ENCODE assay signal across 8 cellular contexts in genomic region chr9:109469646-109470358, GRCh38. TPM values are rescaled to one million over a fixed set of nuclear protein-coding genes. Genes with fewer than 3 reads are reported as not detected.
A peak's percentile ranks its signal among the peaks of the same experiment; 100 is the strongest.
DNase-seq lines count a peak whose midpoint lies in the region; ATAC-seq, FAIRE-seq and TF ChIP-seq lines count a peak whose summit lies in the region.

No MANE protein-coding gene starts in this region.

- peak; percentile 89 to 90 for TF ChIP-seq RAD21 in H1 (IDR thresholded peaks at IDR 0.05 in 1 of 2, conservative IDR thresholded peaks at IDR 0.05 in 1 of 2; ENCODE audit: low read depth in 2 of 2, low read length in 2 of 2)

- H2BK120ac ChIP-seq in H1 (replicated peaks; ENCODE audit: low read depth, low read length): no peak overlapping the region

- POLR2A ChIA-PET in H1 (lab: Charles Lee; ENCODE audit: partially characterized antibody): interaction anchor here (0.7 kb wide), 1 partner anchor 11 kb away, joined by 3 read pairs; no protein-coding TSS in a partner anchor

- H2BK20ac ChIP-seq in H1 (ENCODE audit: low read length): no peak overlapping the region

- no peaks in the 10 kb centered on the region for H4K20me1 ChIP-seq in H1 (replicated peaks in 1 of 2; ENCODE audit: control insufficient read depth in 1 of 2, insufficient read depth in 2 of 2, low read length in 2 of 2)

- no peak overlapping the region for H3K27ac Mint-ChIP-seq in mesothelial cell of epicardium

- 47% methylated on average over 13 of the region's 13 CpGs; no CpG with 5 or more reads in 1 of the 2 experiments for WGBS in H1 (ENCODE audit: extremely low coverage in 1 of 2, insufficient coverage in 1 of 2, insufficient read length in 1 of 2, insufficient replicate concordance in 2 of 2, low coverage in 1 of 2, low lambda C conversion rate in 2 of 2, missing lambda C conversion rate in 1 of 2), 2 experiments

- H3K4me3 Mint-ChIP-seq in mesothelial cell of epicardium: no peak overlapping the region

- no peaks in the 10 kb centered on the region for H3K79me2 ChIP-seq in H1 (ENCODE audit: control insufficient read depth in 1 of 2, insufficient read depth in 2 of 2, low read length in 2 of 2)

- no peaks in the 10 kb centered on the region for H3K9me3 ChIP-seq in H1 (ENCODE audit: insufficient read depth in 2 of 2, low read depth in 1 of 2, low read length in 1 of 2)

- CTCF ChIA-PET in H1 (lab: Charles Lee; ENCODE audit: partially characterized antibody): interaction anchor here (0.5 to 8.8 kb wide), 37 partner anchors 11 to 700 kb away, joined by 3 to 236 read pairs (median 5); no protein-coding TSS in a partner anchor

- H3K14ac ChIP-seq in H1 (ENCODE audit: insufficient read length): no peak overlapping the region

- no peaks in the 10 kb centered on the region for H3K9me3 Mint-ChIP-seq in mesothelial cell of epicardium

- TF ChIP-seq CTCF in H1 (IDR thresholded peaks at IDR 0.05; ENCODE audit: control extremely low read depth in 1 of 3, insufficient read depth in 1 of 3, low read depth in 1 of 3, low read length in 3 of 3) (peak; percentile 84 to 95 (median 93)), mesothelial cell of epicardium (IDR thresholded peaks at IDR 0.05; ENCODE audit: unreplicated experiment) (peak; percentile 85)

- no peaks in the 10 kb centered on the region for H3K36me3 ChIP-seq in H1 (ENCODE audit: control insufficient read depth in 2 of 4, insufficient read depth in 4 of 4, low read length in 3 of 4)

- no peak overlapping the region for H4K5ac ChIP-seq in H1 (ENCODE audit: insufficient read length, low read depth, low read length)

- H3K27ac ChIP-seq in H1 (ENCODE audit: low read depth, low read length): no peak overlapping the region

- FAIRE-seq in H1 (lab: Jason Lieb, UNC): peak; percentile 94

- no peak overlapping the region for H2AFZ ChIP-seq in H1 (ENCODE audit: low read length)

- H3K36me3 Mint-ChIP-seq in mesothelial cell of epicardium: no peaks in the 10 kb centered on the region

- H2BK5ac ChIP-seq in H1 (ENCODE audit: low read depth, low read length): no peak overlapping the region

- H3K4ac ChIP-seq in H1 (replicated peaks; ENCODE audit: insufficient read length, low read depth, low read length): no peak overlapping the region

- no peaks in the 10 kb centered on the region for H3K4me1 ChIP-seq in H1 (replicated peaks in 1 of 4; ENCODE audit: control insufficient read depth in 3 of 4, insufficient read depth in 4 of 4, low read length in 3 of 4)

- H4K91ac ChIP-seq in H1 (replicated peaks; ENCODE audit: insufficient read length, low read length): no peak overlapping the region

- no peak overlapping the region for H3K4me2 ChIP-seq in H1 (ENCODE audit: insufficient read depth in 1 of 2, low read depth in 2 of 2, low read length in 2 of 2)

- no peaks in the 10 kb centered on the region for H3K27me3 ChIP-seq in H1 (replicated peaks in 1 of 4; ENCODE audit: control insufficient read depth in 3 of 4, extremely low read depth in 1 of 4, insufficient read depth in 3 of 4, low read length in 3 of 4)

- no peak for TF ChIP-seq EP300 in H1 (IDR thresholded peaks at IDR 0.05; ENCODE audit: borderline replicate concordance in 1 of 2, low read depth in 2 of 2, low read length in 2 of 2)

- H3K79me1 ChIP-seq in H1 (ENCODE audit: low read depth, low read length): no peaks in the 10 kb centered on the region

- H4K8ac ChIP-seq in H1 (ENCODE audit: extremely low read depth, insufficient read depth, low read length): no peak overlapping the region

- H3K9ac ChIP-seq in H1 (replicated peaks in 1 of 4; ENCODE audit: extremely low read depth in 1 of 4, low read depth in 3 of 4, low read length in 3 of 4): no peak overlapping the region

- TF ChIP-seq POLR2A in H1 (IDR thresholded peaks at IDR 0.05; ENCODE audit: control extremely low read depth in 1 of 2, low read depth in 2 of 2, low read length in 2 of 2): no peak

- no peak overlapping the region for H3K4me3 ChIP-seq in H1 (ENCODE audit: extremely low read depth in 1 of 4, insufficient read depth in 2 of 4, low read depth in 3 of 4, low read length in 4 of 4)

- H2AK5ac ChIP-seq in H1 (ENCODE audit: low read depth, low read length): no peak overlapping the region

- DNase-seq in CMK (ENCODE audit: low read depth) (peak; percentile 26), NCI-H526 (lab: John Stamatoyannopoulos, UW) (peak; percentile 45 to 66), H1 (ENCODE audit: low read depth in 1 of 2, low spot score in 2 of 2) (peak; percentile 44 to 76), mesothelial cell of epicardium (ENCODE audit: low spot score in 2 of 2, unreplicated experiment in 2 of 2) (peak in 1 of 2 experiments; percentile 73)
- DNase-seq in activated CD4-positive, alpha-beta T cell treated with anti-CD3 and anti-CD28 coated beads, Interleukin-2, amount 50 U/mL, for 24 hours (ENCODE audit: low read depth in 1 of 2, low spot score in 1 of 2): peak; percentile 12 to 39
- DNase-seq in stimulated activated CD8-positive, alpha-beta memory T cell treated with anti-CD3 and anti-CD28 coated beads, Interleukin-7, amount 100 ng/mL, for 24 hours (ENCODE audit: low read depth): peak; percentile 28

- H2BK15ac ChIP-seq in H1 (ENCODE audit: low read length): no peak overlapping the region

- no peak overlapping the region for H2BK12ac ChIP-seq in H1 (ENCODE audit: low read depth, low read length)

- ATAC-seq in GM19395 (IDR thresholded peaks at IDR 0.05; ENCODE audit: unreplicated experiment) (peak; percentile 99), HG03460 (IDR thresholded peaks at IDR 0.05; ENCODE audit: unreplicated experiment) (peak; percentile 91)

- no peak overlapping the region for H3K23ac ChIP-seq in H1 (ENCODE audit: insufficient read length)

- H3K23me2 ChIP-seq in H1 (ENCODE audit: low read depth, low read length): no peaks in the 10 kb centered on the region

- no peak overlapping the region for H3K18ac ChIP-seq in H1 (ENCODE audit: extremely low read depth, low read length)

- peaks cover 2% of the 10 kb centered on the region for H3K27me3 Mint-ChIP-seq in mesothelial cell of epicardium (ENCODE audit: low read depth)

- peaks cover 3% of the 10 kb centered on the region for H3K4me1 Mint-ChIP-seq in mesothelial cell of epicardium

- no peak overlapping the region for H3K56ac ChIP-seq in H1 (replicated peaks; ENCODE audit: insufficient read length, low read depth, low read length)

TF ChIP-seq in H1, 55 proteins besides CTCF, POLR2A, EP300 and RAD21 (continues in another document):
- TF ChIP-seq EGR1 (IDR thresholded peaks at IDR 0.05; ENCODE audit: borderline replicate concordance, low read depth, low read length): no peak
- no peak for TF ChIP-seq SIX5 (IDR thresholded peaks at IDR 0.05; ENCODE audit: low read depth, low read length)
- no peak for TF ChIP-seq HDAC2 (IDR thresholded peaks at IDR 0.05; ENCODE audit: borderline replicate concordance in 1 of 2, low read depth in 2 of 2, low read length in 2 of 2)
- no peak for TF ChIP-seq KDM1A (IDR thresholded peaks at IDR 0.05; ENCODE audit: borderline replicate concordance, low read length)
- no peak for TF ChIP-seq SP2 (IDR thresholded peaks at IDR 0.05; ENCODE audit: low read length)

RNA-seq across cellular contexts. Expression of gene PTPN3, which starts 28.3 kb away (rescaled TPM):
- 3.7 TPM in 2 replicates for total RNA-seq in H1 (2021; fragmentation: NEBNext Ultra II Directional; extraction: Animal tissue kit (Norgen Biotek cat#: 25700))
- polyA plus RNA-seq in H1 (2011; rRNA removed): 2.0 and 2.9 TPM in 2 replicates
- polyA plus RNA-seq in H1 (2011; cell fraction: cytosol; rRNA removed): 2.7 TPM
- polyA plus RNA-seq in H1 (2011; cell fraction: nucleus; rRNA removed): 3.7 TPM
- 2.3 to 3.2 TPM (median 2.7 TPM) in 4 replicates for polyA plus RNA-seq in H1 (2012, experiment 1 of 2)
- polyA plus RNA-seq in H1 (2012, experiment 2 of 2): 0.28 TPM
- polyA plus RNA-seq in H1 (2013, experiment 1 of 2): 1.9 TPM
- polyA plus RNA-seq in H1 (2013, experiment 2 of 2): 1.8 TPM
- 4.6 and 5.2 TPM in 2 replicates for polyA minus RNA-seq in H1 (2011; rRNA and poly(A)+ RNA removed)
- polyA minus RNA-seq in H1 (2011; cell fraction: cytosol; rRNA and poly(A)+ RNA removed): 1.3 TPM
- 5.7 TPM for polyA minus RNA-seq in H1 (2011; cell fraction: nucleus; rRNA and poly(A)+ RNA removed)
- 6.2 to 7.5 TPM (median 6.8 TPM) in 3 replicates for total RNA-seq in mesothelial cell of epicardium
